ENCODE assay signal across 16 cellular contexts in the genomic region with DNA sequence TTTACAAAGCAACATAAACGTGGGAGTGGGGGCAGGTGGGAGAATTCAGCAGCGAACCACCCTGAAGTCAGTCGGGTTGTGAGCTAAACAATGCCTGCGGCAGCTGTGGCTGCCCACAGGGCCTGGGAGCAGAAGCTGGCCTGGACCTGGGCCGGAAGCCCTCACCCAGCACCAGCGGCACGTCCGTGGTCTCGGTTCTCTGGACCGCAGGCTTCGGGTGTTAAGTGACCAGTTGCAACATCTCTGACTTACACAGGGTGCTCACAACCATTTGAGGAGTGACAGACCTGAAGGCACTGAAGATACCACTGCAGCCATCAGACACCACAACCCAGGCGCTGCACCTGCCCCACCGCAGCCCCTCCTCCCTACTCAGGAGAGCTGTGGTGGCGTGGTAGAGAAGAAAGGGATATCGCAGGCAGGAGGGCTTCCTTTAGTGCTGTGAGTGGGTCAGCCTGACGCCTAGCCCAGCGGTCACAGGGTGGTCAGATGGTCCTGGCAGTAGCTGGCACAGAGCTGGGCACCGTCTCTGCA. TPM values are rescaled to one million over a fixed set of nuclear protein-coding genes. Genes with fewer than 3 reads are reported as not detected.
DNase-seq lines count a peak whose midpoint lies in the region; ATAC-seq, FAIRE-seq and TF ChIP-seq lines count a peak whose summit lies in the region.
"Had no signal": no experiment of that assay in that cellular context is flagged by ENCODE, and none has a peak within 500 bp of the region (broad histone marks: within the 10 kb centered on the region; RNA-seq: fewer than 3 reads in every experiment).

No MANE protein-coding gene starts in this region.

- no peak overlapping the region for H3K14ac ChIP-seq in neuronal stem cell (ENCODE audit: low read length)

- peak overlapping the region; percentile 17 for H4K91ac ChIP-seq in neuronal stem cell (ENCODE audit: low read depth, low read length, poor library complexity)

- 96% methylated on average over 16 of the region's 18 CpGs for WGBS in K562 (ENCODE audit: insufficient coverage, low coverage, missing lambda C conversion rate)
- no CpG with 5 or more reads among the region's 18 CpGs for WGBS in neuronal stem cell (ENCODE audit: extremely low coverage in 2 of 2, insufficient read length in 2 of 2, insufficient replicate concordance in 1 of 2), 2 donors

- H3K79me1 ChIP-seq in neuronal stem cell (ENCODE audit: low read depth, low read length), result peaks cover 2% of the 10 kb centered on the region

- TF ChIP-seq EP300 in K562 (IDR thresholded peaks at IDR 0.05; ENCODE audit: low read length), result no peak

- peak; percentile 26; the same call in 1 of the 3 replicates for ATAC-seq in DND-41 (ENCODE audit: insufficient read depth, low read depth)
- ATAC-seq in K562, result no peak
- ATAC-seq in activated CD4-positive, CD25-positive, alpha-beta regulatory T cell treated with anti-CD3 and anti-CD28 coated beads, Interleukin-2, amount 50 U/mL, for 24 hours, result no peak
- ATAC-seq: HepG2 had no signal

- in situ Hi-C loops in K562 (cut with MboI), result no loop called here

- CTCF ChIA-PET in K562 (lab: Yijun Ruan, JAX; ENCODE audit: low intra/inter-chr PET ratio), result no interaction called here
- CTCF ChIA-PET in RWPE1 (lab: Yijun Ruan, JAX), result interaction anchor here (0.6 kb wide), 1 partner anchor 122 kb away, joined by 3 read pairs; no protein-coding TSS in a partner anchor

- H3K4me2 ChIP-seq in DND-41 (ENCODE audit: insufficient read depth, low read length) (no peak overlapping the region), K562 (ENCODE audit: insufficient read depth, low read length) (no peak overlapping the region), neuronal stem cell (ENCODE audit: insufficient read depth, low read length, poor library complexity, severe bottlenecking) (no peak overlapping the region)

- no peak overlapping the region for H2BK120ac ChIP-seq in neuronal stem cell (ENCODE audit: low read depth, low read length)

- TF ChIP-seq POLR2A in K562 (conservative IDR thresholded peaks at IDR 0.05), result no peak

- H2BK12ac ChIP-seq in neuronal stem cell (ENCODE audit: low read length), result no peak overlapping the region

- H3K4ac ChIP-seq in neuronal stem cell (ENCODE audit: low read length), result no peak overlapping the region

- peaks cover 46% of the 10 kb centered on the region for H3K27me3 ChIP-seq in DND-41 (ENCODE audit: insufficient read depth, low read length, poor library complexity)
- no peaks in the 10 kb centered on the region for H3K27me3 ChIP-seq in K562 (ENCODE audit: control insufficient read depth in 2 of 2, insufficient read depth in 2 of 2, low read length in 2 of 2)
- H3K27me3 ChIP-seq in neuronal stem cell (ENCODE audit: control insufficient read depth in 3 of 3, insufficient read depth in 3 of 3, low read depth in 1 of 3, low read length in 3 of 3), result peaks cover 11 to 71% (median 35%) of the 10 kb centered on the region in 3 experiments

- peak overlapping the region; percentile 50 for H2AK5ac ChIP-seq in neuronal stem cell (ENCODE audit: low read depth, low read length)

- DNase-seq in DND-41 (peak; percentile 55), K562 (ENCODE audit: extremely low read depth in 1 of 4, low spot score in 3 of 4) (no peak), neuronal stem cell (ENCODE audit: low spot score) (no peak), DMS114 treated with DMSO at 0.1 percent for 48 hours (lab: John Stamatoyannopoulos, UW; ENCODE audit: unreplicated experiment) (no peak), RWPE1 (ENCODE audit: low spot score) (no peak)
- DNase-seq: COR-L47, DMS79, NCI-H1930 had no signal

- H3K36me3 ChIP-seq in DND-41 (ENCODE audit: insufficient read depth, low read length), result no peaks in the 10 kb centered on the region
- peaks cover 8% of the 10 kb centered on the region for H3K36me3 ChIP-seq in KOPT-K1 (ENCODE audit: insufficient read depth, low read length)
- H3K36me3 ChIP-seq in K562 (ENCODE audit: control insufficient read depth, insufficient read depth, low read length), result peaks cover 73% of the 10 kb centered on the region
- H3K36me3 ChIP-seq in neuronal stem cell (replicated peaks in 1 of 2; ENCODE audit: control insufficient read depth in 2 of 2, insufficient read depth in 2 of 2, low read length in 2 of 2), result no peaks in the 10 kb centered on the region
- H3K36me3 ChIP-seq: HAP-1 had no signal

- TF ChIP-seq RAD21 in K562 (CRISPR knock-in tag; conservative IDR thresholded peaks at IDR 0.05 in 1 of 2, IDR thresholded peaks at IDR 0.05 in 1 of 2), result no peak

- H3K4me1 ChIP-seq in DND-41 (ENCODE audit: insufficient read depth, low read length) (peaks cover 14% of the 10 kb centered on the region), K562 (replicated peaks in 1 of 2; ENCODE audit: control insufficient read depth in 2 of 2, insufficient read depth in 2 of 2, low read length in 2 of 2) (peaks cover 0 to 51% of the 10 kb centered on the region in 2 experiments; a peak in 2 of 5 replicates), neuronal stem cell (ENCODE audit: control insufficient read depth in 2 of 2, insufficient read depth in 1 of 2, low read depth in 1 of 2, low read length in 2 of 2) (peaks cover 0 to 10% of the 10 kb centered on the region in 2 donors)
- H3K4me1 ChIP-seq: HAP-1 had no signal

- H3K27ac ChIP-seq in DND-41 (ENCODE audit: low read length) (no peak overlapping the region), KOPT-K1 (ENCODE audit: low read depth, low read length, poor library complexity, severe bottlenecking) (peak overlapping the region; percentile 86), K562 (ENCODE audit: extremely low read depth, low read depth, low read length) (no peak overlapping the region), neuronal stem cell (replicated peaks; ENCODE audit: low read length) (no peak overlapping the region), RWPE1 (no peak overlapping the region)
- H3K27ac ChIP-seq: C4-2B had no signal

- intact Hi-C loops in K562 (cut with micrococcal nuclease), result no loop called here

- H2AFZ ChIP-seq in DND-41 (ENCODE audit: low read depth, low read length), result no peak overlapping the region
- H2AFZ ChIP-seq in K562 (ENCODE audit: low read depth, low read length), result no peak overlapping the region
- no peak overlapping the region for H2AFZ ChIP-seq in neuronal stem cell (ENCODE audit: low read length)

- POLR2A ChIA-PET in K562 (lab: Yijun Ruan, JAX), result no interaction called here
- POLR2A ChIA-PET in RWPE1 (lab: Yijun Ruan, JAX; ENCODE audit: low non-redundant PET), result no interaction called here

- H4K20me1 ChIP-seq in DND-41 (ENCODE audit: insufficient read depth, low read length), result peaks cover 25% of the 10 kb centered on the region
- peaks cover 3% of the 10 kb centered on the region; the same call in 1 of the 2 replicates for H4K20me1 ChIP-seq in K562 (replicated peaks; ENCODE audit: control insufficient read depth, insufficient read depth, low read length)

- H3K4me3 ChIP-seq in DND-41 (ENCODE audit: low read depth in 1 of 2, low read length in 2 of 2) (no peak overlapping the region), K562 (no peak overlapping the region), neuronal stem cell (ENCODE audit: low read length in 2 of 2) (peak overlapping the region in 1 of 2 donors; percentile 57)
- H3K4me3 ChIP-seq: HAP-1 had no signal

- no peaks in the 10 kb centered on the region for H3K9me3 ChIP-seq in DND-41 (ENCODE audit: insufficient read depth, low read length, severe bottlenecking)
- H3K9me3 ChIP-seq in KOPT-K1 (ENCODE audit: insufficient read depth, low read length, poor library complexity, severe bottlenecking), result no peaks in the 10 kb centered on the region
- H3K9me3 ChIP-seq in K562 (replicated peaks; ENCODE audit: control insufficient read depth, insufficient read depth, low read depth, low read length), result peaks cover 2% of the 10 kb centered on the region
- H3K9me3 ChIP-seq in neuronal stem cell (replicated peaks in 1 of 2; ENCODE audit: control insufficient read depth in 2 of 2, insufficient read depth in 1 of 2, low read depth in 1 of 2, low read length in 2 of 2), result no peaks in the 10 kb centered on the region
- H3K9me3 ChIP-seq: HAP-1 had no signal

- H4K8ac ChIP-seq in neuronal stem cell (ENCODE audit: low read depth, low read length), result no peak overlapping the region

- no peak overlapping the region for H3K18ac ChIP-seq in neuronal stem cell (ENCODE audit: low read length)

- no peak for FAIRE-seq in K562 (lab: Jason Lieb, UNC)
- FAIRE-seq: G401.6, GM12892, HepG2 had no signal

- BruUV-seq in K562 (replicated peaks; lab: Mats Ljungman, UMichigan), result no TSS peak

- peak overlapping the region; percentile 92 for H2BK15ac ChIP-seq in neuronal stem cell (ENCODE audit: low read length)

- H3K9ac ChIP-seq in DND-41 (ENCODE audit: low read depth, low read length) (no peak overlapping the region), K562 (ENCODE audit: insufficient read depth in 1 of 2, low read depth in 2 of 2, low read length in 2 of 2) (peak overlapping the region in 1 of 2 experiments; percentile 43; a peak in 1 of 4 replicates), neuronal stem cell (ENCODE audit: low read depth, low read length, poor library complexity) (peak overlapping the region; percentile 12)

- H3K79me2 ChIP-seq in DND-41 (ENCODE audit: insufficient read depth, low read length), result no peaks in the 10 kb centered on the region
- peaks cover 90% of the 10 kb centered on the region for H3K79me2 ChIP-seq in K562 (ENCODE audit: control insufficient read depth, insufficient read depth, low read length)

- TF ChIP-seq CTCF in DND-41 (IDR thresholded peaks at IDR 0.05; ENCODE audit: borderline replicate concordance, extremely low read depth, low read length, poor library complexity, severe bottlenecking), result no peak
- no peak for TF ChIP-seq CTCF in K562 (IDR thresholded peaks at IDR 0.05 in 2 of 3, conservative IDR thresholded peaks at IDR 0.05 in 1 of 3; ENCODE audit: insufficient read depth in 2 of 3, low read depth in 1 of 3, low read length in 3 of 3)
- TF ChIP-seq CTCF in RWPE1 (conservative IDR thresholded peaks at IDR 0.05; ENCODE audit: low read depth), result no peak

- H3K9me1 ChIP-seq in K562 (ENCODE audit: control insufficient read depth, insufficient read depth, low read length), result no peaks in the 10 kb centered on the region

- peak overlapping the region; percentile 68 for H3K23ac ChIP-seq in neuronal stem cell (ENCODE audit: low read depth, low read length, poor library complexity)

- H2BK5ac ChIP-seq in neuronal stem cell (ENCODE audit: low read length), result no peak overlapping the region

RNA-seq across cellular contexts. Expression of a gene that starts 33.8 kb away (rescaled TPM):
- total RNA-seq in K562 (2011; cell fraction: chromatin; rRNA removed; ENCODE audit: low replicate concordance), result 73.4 and 198 TPM in 2 replicates
- total RNA-seq in K562 (2011; cell fraction: nucleolus; rRNA removed), result 67.4 and 69.3 TPM in 2 replicates
- 45.3 and 67.3 TPM in 2 replicates for total RNA-seq in K562 (2011; cell fraction: nucleoplasm; rRNA removed)
- 13.5 and 20.8 TPM in 2 replicates for total RNA-seq in K562 (2014; rRNA removed)
- 3.9 and 5.9 TPM in 2 replicates for total RNA-seq in K562 (2014; rRNA removed; fragmentation: Illumina TruSeq; extraction: Trizol)
- 6.7 and 7.8 TPM in 2 replicates for total RNA-seq in K562 (2015; rRNA removed; fragmentation: Illumina TruSeq; extraction: Trizol)
- total RNA-seq in K562 (2021), result 114 and 145 TPM in 2 replicates
- polyA plus RNA-seq in K562 (2011; rRNA removed), result 6.4 and 11.3 TPM in 2 replicates
- polyA plus RNA-seq in K562 (2011; cell fraction: cytosol; rRNA removed), result 5.6 and 15.0 TPM in 2 replicates
- 67.2 and 126 TPM in 2 replicates for polyA plus RNA-seq in K562 (2011; cell fraction: nucleus; rRNA removed)
- polyA plus RNA-seq in K562 (2012), result 55.0 and 86.5 TPM in 2 replicates
- 24.2 and 46.3 TPM in 2 replicates for polyA plus RNA-seq in K562 (2014; fragmentation: Illumina TruSeq; extraction: Trizol)
- polyA plus RNA-seq in K562 (2014; fragmentation: Nextera tagmentation; extraction: Ambion mirVana), result 1 to 10 TPM; 2.3 to 2.7 TPM
- 34.3 and 35.3 TPM in 2 replicates for polyA plus RNA-seq in K562 (2014; rRNA removed)
- 9.5 and 9.7 TPM in 2 replicates for polyA minus RNA-seq in K562 (2011; rRNA and poly(A)+ RNA removed)
- polyA minus RNA-seq in K562 (2011; cell fraction: cytosol; rRNA and poly(A)+ RNA removed), result 32.1 and 46.1 TPM in 2 replicates
- polyA minus RNA-seq in K562 (2011; cell fraction: nucleus; rRNA and poly(A)+ RNA removed), result 21.1 and 34.5 TPM in 2 replicates
- 8.3 TPM for polyA plus RNA-seq in neuronal stem cell (2013, experiment 1 of 2)
- polyA plus RNA-seq in neuronal stem cell (2013, experiment 2 of 2), result 8.0 TPM
- total RNA-seq: HepG2, LHCN-M2 had no signal
